In genomic region chr10:102072867-102073527, GRCh38 we compare ENCODE assay signal across 9 cellular contexts. TPM values are rescaled to one million over a fixed set of nuclear protein-coding genes. Genes with fewer than 3 reads are reported as not detected.
DNase-seq lines count a peak whose midpoint lies in the region; ATAC-seq and TF ChIP-seq lines count a peak whose summit lies in the region.
"Had no signal": no experiment of that assay in that cellular context is flagged by ENCODE, and none has a peak within 500 bp of the region (broad histone marks: within the 10 kb centered on the region; RNA-seq: fewer than 3 reads in every experiment).

No MANE protein-coding gene starts in this region.

- H3K9me3 ChIP-seq in SU-DHL-6 (ENCODE audit: insufficient read depth, low read length), result no peaks in the 10 kb centered on the region
- H3K9me3 ChIP-seq in cardiac muscle cell (ENCODE audit: low read depth), result no peaks in the 10 kb centered on the region
- H3K9me3 ChIP-seq in psoas muscle, result no peaks in the 10 kb centered on the region
- H3K9me3 ChIP-seq: BLaER1 treated with 17β-estradiol and CSF1 and Interleukin-3, amounts not matched to agents 10 nM and 100 nM had no signal

- H4K20me1 ChIP-seq in SU-DHL-6 (ENCODE audit: low read depth, low read length), result no peaks in the 10 kb centered on the region

- no peak overlapping the region for H3K9ac ChIP-seq in SU-DHL-6 (ENCODE audit: low read length)
- H3K9ac ChIP-seq: BLaER1 treated with 17β-estradiol and CSF1 and Interleukin-3, amounts not matched to agents 10 nM and 100 nM had no signal

- H3K9me2 ChIP-seq in SU-DHL-6 (replicated peaks; ENCODE audit: insufficient read depth, low read length), result no peaks in the 10 kb centered on the region

- H3K27ac ChIP-seq in SU-DHL-6 (ENCODE audit: low read depth, low read length) (no peak overlapping the region), cardiac muscle cell (no peak overlapping the region), psoas muscle (no peak overlapping the region)
- H3K27ac ChIP-seq: BLaER1 treated with 17β-estradiol and CSF1 and Interleukin-3, amounts not matched to agents 10 nM and 100 nM had no signal

- no peaks in the 10 kb centered on the region for H3K9me3 Mint-ChIP-seq in activated naive CD4-positive, alpha-beta T cell treated with anti-CD3 and anti-CD28 coated beads, Interleukin-2, amount 50 U/mL, for 72 hours

- no peaks in the 10 kb centered on the region for H3F3A ChIP-seq in SU-DHL-6 (ENCODE audit: insufficient read depth)

- no peak overlapping the region for H3K4me3 ChIP-seq in SU-DHL-6 (ENCODE audit: insufficient read depth, low read length, poor library complexity, severe bottlenecking)
- H3K4me3 ChIP-seq in cardiac muscle cell, result no peak overlapping the region
- H3K4me3 ChIP-seq in psoas muscle, result no peak overlapping the region
- H3K4me3 ChIP-seq: BLaER1 treated with 17β-estradiol and CSF1 and Interleukin-3, amounts not matched to agents 10 nM and 100 nM had no signal

- H3K36me3 Mint-ChIP-seq in activated naive CD4-positive, alpha-beta T cell treated with anti-CD3 and anti-CD28 coated beads, Interleukin-2, amount 50 U/mL, for 72 hours, result no peaks in the 10 kb centered on the region

- no peak overlapping the region for H3K4me2 ChIP-seq in SU-DHL-6 (ENCODE audit: low read depth, low read length, poor library complexity, severe bottlenecking)

- H3K36me3 ChIP-seq in SU-DHL-6 (ENCODE audit: low read length) (no peaks in the 10 kb centered on the region), cardiac muscle cell (no peaks in the 10 kb centered on the region), psoas muscle (ENCODE audit: insufficient read depth in 1 of 2, low read depth in 1 of 2) (no peaks in the 10 kb centered on the region)

- peak; percentile 91 to 95 for ATAC-seq in activated naive CD4-positive, alpha-beta T cell treated with anti-CD3 and anti-CD28 coated beads, Interleukin-2, amount 50 U/mL, for 72 hours
- ATAC-seq in psoas muscle (peak; percentile 88 to 94 (median 90)), GM21825 (IDR thresholded peaks at IDR 0.05; ENCODE audit: unreplicated experiment) (no peak)

- H3K79me2 ChIP-seq in SU-DHL-6 (ENCODE audit: insufficient read depth, low read length), result no peaks in the 10 kb centered on the region

- intact Hi-C loops in psoas muscle (cut with DNase I), result loop anchor here (2.0 to 10.0 kb wide), 5 partner anchors 34 to 231 kb away; partner anchors contain the start of gene KCNIP2 (in 2 of the 2)

- TF ChIP-seq CTCF in SU-DHL-6 (IDR thresholded peaks at IDR 0.05; ENCODE audit: insufficient read depth, low read length, poor library complexity, severe bottlenecking) (peak; percentile 98), cardiac muscle cell (IDR thresholded peaks at IDR 0.05; ENCODE audit: low read depth, low read length) (peak; percentile 98), psoas muscle (IDR thresholded peaks at IDR 0.05) (peak; percentile 92)

- 58 to 76% (median 66%) methylated on average over 3 of the region's 3 CpGs for WGBS in psoas muscle, 3 donors

- H3K27me3 ChIP-seq in SU-DHL-6 (ENCODE audit: low read length), result no peaks in the 10 kb centered on the region
- H3K27me3 ChIP-seq in cardiac muscle cell, result no peaks in the 10 kb centered on the region
- no peaks in the 10 kb centered on the region for H3K27me3 ChIP-seq in psoas muscle (ENCODE audit: insufficient read depth in 3 of 3, low read length in 2 of 3)
- H3K27me3 ChIP-seq: BLaER1 treated with 17β-estradiol and CSF1 and Interleukin-3, amounts not matched to agents 10 nM and 100 nM had no signal

- DNase-seq in NCI-H524 (lab: John Stamatoyannopoulos, UW) (peak; percentile 6 to 58), NCI-H524 treated with DMSO at 0.1 percent for 48 hours (lab: John Stamatoyannopoulos, UW) (no peak), NCI-H1092 (lab: John Stamatoyannopoulos, UW) (peak; percentile 25), cardiac muscle cell (ENCODE audit: low read depth in 1 of 2, low spot score in 1 of 2) (peak; percentile 86 to 88), psoas muscle (peak; percentile 77 to 83)
- peak; percentile 74 to 84 for DNase-seq in activated naive CD4-positive, alpha-beta T cell treated with anti-CD3 and anti-CD28 coated beads, Interleukin-2, amount 50 U/mL, for 72 hours (ENCODE audit: low spot score in 2 of 2)

- H3K4me1 ChIP-seq in cardiac muscle cell (ENCODE audit: low read depth) (no peaks in the 10 kb centered on the region), psoas muscle (peaks cover 3% of the 10 kb centered on the region)

- H2AFZ ChIP-seq in SU-DHL-6 (ENCODE audit: low read depth, low read length, severe bottlenecking), result no peak overlapping the region

- H3K27ac Mint-ChIP-seq in activated naive CD4-positive, alpha-beta T cell treated with anti-CD3 and anti-CD28 coated beads, Interleukin-2, amount 50 U/mL, for 72 hours, result no peak overlapping the region

RNA-seq across cellular contexts. Expression of gene HPS6, which starts 7.8 kb away (rescaled TPM):
- 10 to 100 TPM in 1 of 2 donors, 1 to 10 TPM in 1; 6.2 to 20.2 TPM for total RNA-seq in activated naive CD4-positive, alpha-beta T cell treated with anti-CD3 and anti-CD28 coated beads, Interleukin-2, amount 50 U/mL, for 72 hours
- total RNA-seq in cardiac muscle cell (35.2 and 44.4 TPM in 2 replicates), psoas muscle (10 to 100 TPM in 2 of 4 donors, 1 to 10 TPM in 2; 8.8 to 13.2 (median 10.1) TPM)
- polyA plus RNA-seq in cardiac muscle cell (23.6 and 26.6 TPM in 2 replicates), psoas muscle (10 to 100 TPM in 1 of 3 donors, 1 to 10 TPM in 2; 7.3 to 12.5 (median 9.8) TPM)

RNA-seq across cellular contexts. Expression of gene ARMH3, which starts 17.0 kb away (rescaled TPM):
- 10 to 100 TPM; 20.3 to 24.8 TPM for total RNA-seq in activated naive CD4-positive, alpha-beta T cell treated with anti-CD3 and anti-CD28 coated beads, Interleukin-2, amount 50 U/mL, for 72 hours
- total RNA-seq in cardiac muscle cell (5.0 and 7.1 TPM in 2 replicates), psoas muscle (10 to 100 TPM; 14.1 to 22.9 (median 18.4) TPM)
- polyA plus RNA-seq in cardiac muscle cell (11.8 and 17.2 TPM in 2 replicates), psoas muscle (10 to 100 TPM; 26.0 to 38.7 (median 30.2) TPM)

RNA-seq across cellular contexts. Expression of gene LDB1, which starts 47.2 kb away (rescaled TPM):
- total RNA-seq in activated naive CD4-positive, alpha-beta T cell treated with anti-CD3 and anti-CD28 coated beads, Interleukin-2, amount 50 U/mL, for 72 hours, result 10 to 100 TPM; 68.7 to 94.9 TPM
- 109 and 112 TPM in 2 replicates for total RNA-seq in cardiac muscle cell
- polyA plus RNA-seq in cardiac muscle cell, result 42.2 and 44.3 TPM in 2 replicates
- total RNA-seq in psoas muscle, result 10 to 100 TPM; 22.0 to 29.8 (median 26.8) TPM
- 10 to 100 TPM; 13.9 to 24.9 (median 14.6) TPM for polyA plus RNA-seq in psoas muscle

RNA-seq across cellular contexts. Expression of gene PPRC1, which starts 59.8 kb away (rescaled TPM):
- total RNA-seq in activated naive CD4-positive, alpha-beta T cell treated with anti-CD3 and anti-CD28 coated beads, Interleukin-2, amount 50 U/mL, for 72 hours, result 10 to 100 TPM; 54.2 to 59.1 TPM
- total RNA-seq in cardiac muscle cell (21.5 and 22.9 TPM in 2 replicates), psoas muscle (10 to 100 TPM; 14.9 to 57.5 (median 32.1) TPM)
- polyA plus RNA-seq in cardiac muscle cell (22.6 and 31.6 TPM in 2 replicates), psoas muscle (10 to 100 TPM; 14.7 to 32.2 (median 15.5) TPM)
